In genomic region chr18:7635948-7636347, GRCh38 we compare ENCODE assay signal across 19 cellular contexts.
DNase-seq lines count a peak whose midpoint lies in the region; ATAC-seq, FAIRE-seq and TF ChIP-seq lines count a peak whose summit lies in the region.
"Had no signal": no experiment of that assay in that cellular context is flagged by ENCODE, and none has a peak within 500 bp of the region (broad histone marks: within the 10 kb centered on the region; RNA-seq: fewer than 3 reads in every experiment).

No MANE protein-coding gene starts in this region.

- TF ChIP-seq CTCF in A549 (IDR thresholded peaks at IDR 0.05) (no peak), C4-2B (conservative IDR thresholded peaks at IDR 0.05) (no peak), left lung (IDR thresholded peaks at IDR 0.05) (no peak), thyroid gland (IDR thresholded peaks at IDR 0.05) (no peak), psoas muscle (IDR thresholded peaks at IDR 0.05) (no peak)

- CTCF ChIA-PET in A549 (lab: Yijun Ruan, JAX) = no interaction called here

- intact Hi-C loops in left lung (cut with DNase I) = no loop called here
- intact Hi-C loops in thyroid gland (cut with DNase I) = no loop called here
- intact Hi-C loops in psoas muscle (cut with DNase I) = no loop called here

- no peak for DNase-seq in A549 (ENCODE audit: low read depth in 1 of 2, low spot score in 1 of 2)
- no peak for DNase-seq in left lung
- DNase-seq in thyroid gland = peak; percentile 65 to 71
- DNase-seq in T-helper 1 cell = no peak
- no peak for DNase-seq in psoas muscle
- DNase-seq: AML-193; CD4-positive, alpha-beta memory T cell; DMS153; DND-41; EL; GM23248; IMR-90 had no signal

- WGBS in A549 (ENCODE audit: missing lambda C conversion rate) = 65% methylated on average over 1 of the region's 1 CpG
- 35 to 48% methylated on average over 1 of the region's 1 CpG for WGBS in thyroid gland, 2 donors
- 88 to 100% (median 96%) methylated on average over 1 of the region's 1 CpG for WGBS in psoas muscle, 3 donors

- TF ChIP-seq RAD21 in A549 (conservative IDR thresholded peaks at IDR 0.05 in 1 of 2, IDR thresholded peaks at IDR 0.05 in 1 of 2) = no peak

- peak overlapping the region in 1 of 2 experiments; percentile 71; a peak in 3 of 6 replicates for H3K27ac ChIP-seq in A549
- peak overlapping the region; percentile 37; the same call in 1 of the 2 replicates for H3K27ac ChIP-seq in C4-2B
- H3K27ac ChIP-seq in left lung = no peak overlapping the region
- peak overlapping the region in 1 of 3 donors; percentile 6 for H3K27ac ChIP-seq in thyroid gland
- no peak overlapping the region for H3K27ac ChIP-seq in psoas muscle
- H3K27ac ChIP-seq: GM23248, HL-60 had no signal

- ATAC-seq in A549 (no peak), left lung (peak; percentile 45), psoas muscle (no peak), GM21576 (IDR thresholded peaks at IDR 0.05; ENCODE audit: unreplicated experiment) (no peak)
- ATAC-seq: GM12878, K562 had no signal

- H3K4me3 ChIP-seq in A549 (no peak overlapping the region), left lung (no peak overlapping the region), thyroid gland (replicated peaks in 1 of 3) (no peak overlapping the region), psoas muscle (no peak overlapping the region)
- H3K4me3 ChIP-seq: GM12878, GM23248, HAP-1, K562 had no signal

- TF ChIP-seq POLR2A in A549 (IDR thresholded peaks at IDR 0.05; ENCODE audit: low read length) (no peak), thyroid gland (IDR thresholded peaks at IDR 0.05) (no peak)

- no peaks in the 10 kb centered on the region for H3K9me3 ChIP-seq in A549
- no peaks in the 10 kb centered on the region for H3K9me3 ChIP-seq in left lung
- H3K9me3 ChIP-seq in thyroid gland = no peaks in the 10 kb centered on the region
- no peaks in the 10 kb centered on the region for H3K9me3 ChIP-seq in psoas muscle
- H3K9me3 ChIP-seq: HAP-1 had no signal

- H3K36me3 ChIP-seq in left lung = no peaks in the 10 kb centered on the region
- no peaks in the 10 kb centered on the region for H3K36me3 ChIP-seq in thyroid gland
- H3K36me3 ChIP-seq in psoas muscle (ENCODE audit: insufficient read depth in 1 of 2, low read depth in 1 of 2) = no peaks in the 10 kb centered on the region
- H3K36me3 ChIP-seq: HAP-1 had no signal

- TF ChIP-seq EP300 in A549 (IDR thresholded peaks at IDR 0.05) = no peak

- POLR2A ChIA-PET in A549 (lab: Yijun Ruan, JAX) = no interaction called here

- FAIRE-seq in A549 (lab: Jason Lieb, UNC) = no peak
- FAIRE-seq: A204.1, GM12878, K562 had no signal

- H3K4me2 ChIP-seq in A549 = peak overlapping the region; percentile 73; the same call in 2 of the 3 replicates

- no peaks in the 10 kb centered on the region for H3K27me3 ChIP-seq in left lung
- H3K27me3 ChIP-seq in thyroid gland = no peaks in the 10 kb centered on the region
- no peaks in the 10 kb centered on the region for H3K27me3 ChIP-seq in psoas muscle (ENCODE audit: insufficient read depth in 3 of 3, low read length in 2 of 3)

- H3K4me1 ChIP-seq in A549 (peaks cover 56% of the 10 kb centered on the region), left lung (peaks cover 0 to 3% of the 10 kb centered on the region in 2 donors), thyroid gland (peaks cover 14 to 33% of the 10 kb centered on the region in 2 donors), psoas muscle (peaks cover 46% of the 10 kb centered on the region)
- H3K4me1 ChIP-seq: HAP-1 had no signal

TF ChIP-seq in A549, 52 proteins besides CTCF, POLR2A, EP300 and RAD21:
- no peak for TF ChIP-seq PBX3 (IDR thresholded peaks at IDR 0.05)
- no peak for TF ChIP-seq POLR2AphosphoS2 (conservative IDR thresholded peaks at IDR 0.05; ENCODE audit: low read length)
- no peak for TF ChIP-seq HOXB5 (CRISPR knock-in tag; IDR thresholded peaks at IDR 0.05)
- TF ChIP-seq, protein P1, sequence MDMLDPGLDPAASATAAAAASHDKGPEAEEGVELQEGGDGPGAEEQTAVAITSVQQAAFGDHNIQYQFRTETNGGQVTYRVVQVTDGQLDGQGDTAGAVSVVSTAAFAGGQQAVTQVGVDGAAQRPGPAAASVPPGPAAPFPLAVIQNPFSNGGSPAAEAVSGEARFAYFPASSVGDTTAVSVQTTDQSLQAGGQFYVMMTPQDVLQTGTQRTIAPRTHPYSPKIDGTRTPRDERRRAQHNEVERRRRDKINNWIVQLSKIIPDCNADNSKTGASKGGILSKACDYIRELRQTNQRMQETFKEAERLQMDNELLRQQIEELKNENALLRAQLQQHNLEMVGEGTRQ (IDR thresholded peaks at IDR 0.05) = no peak
- no peak for TF ChIP-seq HMGXB4 (CRISPR knock-in tag; IDR thresholded peaks at IDR 0.05; ENCODE audit: borderline replicate concordance)
- TF ChIP-seq BHLHE40 (IDR thresholded peaks at IDR 0.05; ENCODE audit: low read depth, low read length) = no peak

Comparison
In these comparisons a context has a peak if more than half of its experiments do, and no peak if none do; other contexts are left out.
1. DNase-seq: peak in thyroid gland (2 of 2); none in A549 (0 of 2), left lung (0 of 2), T-helper 1 cell (0 of 5) and psoas muscle (0 of 2).